Comparison of ENCODE assay signal across 9 cellular contexts in the genomic region with DNA sequence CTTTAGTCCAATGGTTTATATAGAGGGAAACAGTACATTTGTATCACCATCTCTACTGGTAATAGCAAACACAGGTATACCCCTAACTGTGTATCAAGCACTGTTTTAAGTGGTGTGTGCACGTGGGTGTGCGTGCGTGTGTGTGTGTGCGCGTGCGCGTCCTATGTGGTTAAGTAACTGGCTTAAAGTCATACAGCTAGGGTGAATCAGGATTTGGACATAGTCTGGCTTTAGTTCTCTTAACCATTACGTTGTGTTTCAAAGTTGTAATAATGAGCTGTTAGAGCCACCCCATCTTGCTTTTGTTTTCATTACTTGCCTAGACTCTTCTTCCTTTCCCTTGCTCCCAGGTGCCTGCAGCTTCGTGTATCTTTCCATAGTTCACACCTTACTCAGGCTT. TPM values are rescaled to one million over a fixed set of nuclear protein-coding genes. Genes with fewer than 3 reads are reported as not detected.
DNase-seq lines count a peak whose midpoint lies in the region; ATAC-seq and TF ChIP-seq lines count a peak whose summit lies in the region.
"Had no signal": no experiment of that assay in that cellular context is flagged by ENCODE, and none has a peak within 500 bp of the region (broad histone marks: within the 10 kb centered on the region; RNA-seq: fewer than 3 reads in every experiment).

No MANE protein-coding gene starts in this region.

- no peak for DNase-seq in CD14-positive monocyte (ENCODE audit: low spot score)
- DNase-seq in LHCN-M2 (ENCODE audit: low read depth): peak; percentile 47
- DNase-seq in activated T-cell treated with anti-CD3 and anti-CD28 coated beads, Interleukin-2, amount 50 U/mL, for 72 hours: peak; percentile 37 to 54
- DNase-seq in iris pigment epithelial cell (ENCODE audit: low read depth): peak; percentile 41
- DNase-seq in NCI-H2171 (lab: John Stamatoyannopoulos, UW): no peak
- no peak for DNase-seq in KG1 (lab: John Stamatoyannopoulos, UW)
- no peak for DNase-seq in mesendoderm
- DNase-seq: NCI-H187 had no signal

- no peak overlapping the region for H2BK15ac ChIP-seq in mesendoderm (replicated peaks; ENCODE audit: low read depth)

- no peaks in the 10 kb centered on the region for H3K4me1 ChIP-seq in mesendoderm (ENCODE audit: control insufficient read depth, low read depth, low read length)

- peaks cover 8% of the 10 kb centered on the region for H3K79me1 ChIP-seq in mesendoderm (ENCODE audit: low read length)

- H3K9ac ChIP-seq in mesendoderm (ENCODE audit: low read length): no peak overlapping the region

- H3K4me1 Mint-ChIP-seq in CD14-positive monocyte: peaks cover 47% of the 10 kb centered on the region
- H3K4me1 Mint-ChIP-seq in activated T-cell treated with anti-CD3 and anti-CD28 coated beads, Interleukin-2, amount 50 U/mL, for 72 hours (ENCODE audit: low read depth): peaks cover 69% of the 10 kb centered on the region

- H3K4me3 Mint-ChIP-seq in CD14-positive monocyte: peak overlapping the region; percentile 15 to 31
- H3K4me3 Mint-ChIP-seq in activated T-cell treated with anti-CD3 and anti-CD28 coated beads, Interleukin-2, amount 50 U/mL, for 72 hours: peak overlapping the region; percentile 94 to 100

- H2AK5ac ChIP-seq in mesendoderm (ENCODE audit: low read length): no peak overlapping the region

- H2BK5ac ChIP-seq in mesendoderm (ENCODE audit: low read length): no peak overlapping the region

- H3K36me3 Mint-ChIP-seq in CD14-positive monocyte: peaks cover 2 to 4% of the 10 kb centered on the region in 2 donors
- peaks cover 8% of the 10 kb centered on the region in 2 donors for H3K36me3 Mint-ChIP-seq in activated T-cell treated with anti-CD3 and anti-CD28 coated beads, Interleukin-2, amount 50 U/mL, for 72 hours (ENCODE audit: insufficient read depth in 2 of 2)

- H3K56ac ChIP-seq in mesendoderm (ENCODE audit: low read length): no peak overlapping the region

- no peaks in the 10 kb centered on the region for H3K27me3 Mint-ChIP-seq in CD14-positive monocyte (ENCODE audit: low read depth in 3 of 3)
- H3K27me3 Mint-ChIP-seq in activated T-cell treated with anti-CD3 and anti-CD28 coated beads, Interleukin-2, amount 50 U/mL, for 72 hours (ENCODE audit: low read depth): no peaks in the 10 kb centered on the region

- no peak overlapping the region for H3K23ac ChIP-seq in mesendoderm (ENCODE audit: low read length)

- peaks cover 28% of the 10 kb centered on the region for H3K79me2 ChIP-seq in mesendoderm (ENCODE audit: control insufficient read depth, insufficient read depth, low read length)

- H2BK120ac ChIP-seq in mesendoderm (ENCODE audit: low read depth, low read length): no peak overlapping the region

- no peak overlapping the region for H3K27ac ChIP-seq in mesendoderm (ENCODE audit: low read depth, low read length)

- H3K9me3 Mint-ChIP-seq in CD14-positive monocyte: no peaks in the 10 kb centered on the region
- H3K9me3 Mint-ChIP-seq in activated T-cell treated with anti-CD3 and anti-CD28 coated beads, Interleukin-2, amount 50 U/mL, for 72 hours: no peaks in the 10 kb centered on the region

- no peak overlapping the region for H3K18ac ChIP-seq in mesendoderm (ENCODE audit: low read length)

- no peak overlapping the region for H4K8ac ChIP-seq in mesendoderm (ENCODE audit: low read depth, low read length)

- no peak overlapping the region for H3K4ac ChIP-seq in mesendoderm (ENCODE audit: low read depth, low read length)

- H3K27me3 ChIP-seq in mesendoderm (ENCODE audit: insufficient read depth, low read length, poor library complexity): no peaks in the 10 kb centered on the region

- intact Hi-C loops in CD14-positive monocyte (cut with micrococcal nuclease): loop anchor here in 1 of 2 donors (10.0 kb wide), 1 partner anchor 218 kb away; no protein-coding TSS in a partner anchor

- ATAC-seq in activated T-cell treated with anti-CD3 and anti-CD28 coated beads, Interleukin-2, amount 50 U/mL, for 72 hours (replicated peaks in 1 of 2): peak; percentile 7 to 13
- ATAC-seq in HG02870 (IDR thresholded peaks at IDR 0.05; ENCODE audit: unreplicated experiment): no peak

- peak overlapping the region; percentile 3 to 84 (median 36) for H3K27ac Mint-ChIP-seq in CD14-positive monocyte
- peak overlapping the region; percentile 58 for H3K27ac Mint-ChIP-seq in activated T-cell treated with anti-CD3 and anti-CD28 coated beads, Interleukin-2, amount 50 U/mL, for 72 hours

- no peak overlapping the region for H4K5ac ChIP-seq in mesendoderm (ENCODE audit: low read length)

- H3K4me3 ChIP-seq in mesendoderm (ENCODE audit: low read length): no peak overlapping the region

- no peaks in the 10 kb centered on the region for H3K36me3 ChIP-seq in mesendoderm (ENCODE audit: control insufficient read depth, insufficient read depth, low read length)

- no CpG with 5 or more reads among the region's 9 CpGs for WGBS in mesendoderm (ENCODE audit: extremely low coverage, insufficient coverage, low lambda C conversion rate)

- no peak for TF ChIP-seq CTCF in CD14-positive monocyte (IDR thresholded peaks at IDR 0.05)

- no peak overlapping the region for H3K4me2 ChIP-seq in mesendoderm (ENCODE audit: low read length)

RNA-seq across cellular contexts. Expression of a gene that starts 2.1 kb away (rescaled TPM):
- 100 to 1,000 TPM; 186 to 200 TPM for polyA plus RNA-seq in CD14-positive monocyte
- 114 and 118 TPM in 2 replicates for total RNA-seq in LHCN-M2 (2014; rRNA removed)
- polyA plus RNA-seq in LHCN-M2 (2012): 97.4 TPM
- total RNA-seq in activated T-cell treated with anti-CD3 and anti-CD28 coated beads, Interleukin-2, amount 50 U/mL, for 72 hours: 10 to 100 TPM; 79.7 to 89.0 TPM
- polyA plus RNA-seq in mesendoderm (2013, experiment 1 of 2): 28.9 TPM
- 28.2 TPM for polyA plus RNA-seq in mesendoderm (2013, experiment 2 of 2)

RNA-seq across cellular contexts. Expression of a gene that starts 2.4 kb away (rescaled TPM):
- polyA plus RNA-seq in CD14-positive monocyte: 100 to 1,000 TPM; 155 to 187 TPM
- 122 and 127 TPM in 2 replicates for total RNA-seq in LHCN-M2 (2014; rRNA removed)
- polyA plus RNA-seq in LHCN-M2 (2012): 120 TPM
- 100 to 1,000 TPM; 108 TPM for total RNA-seq in activated T-cell treated with anti-CD3 and anti-CD28 coated beads, Interleukin-2, amount 50 U/mL, for 72 hours
- 65.2 TPM for polyA plus RNA-seq in mesendoderm (2013, experiment 1 of 2)
- 65.8 TPM for polyA plus RNA-seq in mesendoderm (2013, experiment 2 of 2)

Comparison
In these comparisons a context has a peak if more than half of its experiments do, and no peak if none do; other contexts are left out.
1. DNase-seq: peak in LHCN-M2 (single experiment), activated T-cell treated with anti-CD3 and anti-CD28 coated beads, Interleukin-2, amount 50 U/mL, for 72 hours (2 of 2) and iris pigment epithelial cell (single experiment); none in CD14-positive monocyte (single experiment), NCI-H2171 (single experiment), KG1 (single experiment) and mesendoderm (single experiment).